In genomic region chr10:30583778-30584415, GRCh38 we compare ENCODE assay signal across 8 cellular contexts. TPM values are rescaled to one million over a fixed set of nuclear protein-coding genes. Genes with fewer than 3 reads are reported as not detected.
A peak's percentile ranks its signal among the peaks of the same experiment; 100 is the strongest.
DNase-seq lines count a peak whose midpoint lies in the region; ATAC-seq and TF ChIP-seq lines count a peak whose summit lies in the region.

No MANE protein-coding gene starts in this region.

- H3K27ac ChIP-seq in CD8-positive, alpha-beta T cell (ENCODE audit: low read depth, low read length): no peak overlapping the region
- H3K27ac ChIP-seq in left ventricle myocardium inferior (replicated peaks): peak overlapping the region; percentile 88

- ATAC-seq in CD8-positive, alpha-beta T cell: no peak
- peak; percentile 60 for ATAC-seq in GM19372 (IDR thresholded peaks at IDR 0.05; ENCODE audit: low read depth, unreplicated experiment)
- ATAC-seq in sciatic nerve: peak; percentile 94

- peak overlapping the region; percentile 40 for H3K4me3 Mint-ChIP-seq in CD8-positive, alpha-beta T cell
- H3K4me3 Mint-ChIP-seq in IgD-negative memory B cell: peak overlapping the region; percentile 70 to 92 (median 78)
- H3K4me3 Mint-ChIP-seq in activated T-helper 2 cell treated with anti-CD3 and anti-CD28 coated beads, Interferon-gamma antibody, Interleukin-2, Interleukin-4, amounts not matched to agents 10 μg/mL and 5 μg/mL and 100 μg/mL, durations not matched to agents 14 hours and 24 hours and 36 hours (ENCODE audit: low read depth): peak overlapping the region; percentile 15

- H3K36me3 ChIP-seq in CD8-positive, alpha-beta T cell (ENCODE audit: insufficient read depth, low read length): no peaks in the 10 kb centered on the region
- no peaks in the 10 kb centered on the region for H3K36me3 ChIP-seq in left ventricle myocardium inferior

- no peaks in the 10 kb centered on the region for H3K9me3 Mint-ChIP-seq in CD8-positive, alpha-beta T cell
- no peaks in the 10 kb centered on the region for H3K9me3 Mint-ChIP-seq in IgD-negative memory B cell
- no peaks in the 10 kb centered on the region for H3K9me3 Mint-ChIP-seq in activated T-helper 2 cell treated with anti-CD3 and anti-CD28 coated beads, Interferon-gamma antibody, Interleukin-2, Interleukin-4, amounts not matched to agents 10 μg/mL and 5 μg/mL and 100 μg/mL, durations not matched to agents 14 hours and 24 hours and 36 hours

- CTCF ChIA-PET in CD8-positive, alpha-beta T cell (lab: Charles Lee): interaction anchor here (1.4 to 13.8 kb wide), 3 partner anchors 8 to 192 kb away, joined by 4 to 220 read pairs (median 62); no protein-coding TSS in a partner anchor

- no peaks in the 10 kb centered on the region for H3K4me1 ChIP-seq in CD8-positive, alpha-beta T cell (ENCODE audit: insufficient read depth, low read length)
- peaks cover 33% of the 10 kb centered on the region for H3K4me1 ChIP-seq in left ventricle myocardium inferior

- H3K27me3 ChIP-seq in CD8-positive, alpha-beta T cell (ENCODE audit: insufficient read depth, low read length): no peaks in the 10 kb centered on the region
- no peaks in the 10 kb centered on the region for H3K27me3 ChIP-seq in left ventricle myocardium inferior (ENCODE audit: low read depth)

- intact Hi-C loops in CD8-positive, alpha-beta T cell (cut with DNase I, micrococcal nuclease): no loop called here
- intact Hi-C loops in activated T-helper 2 cell treated with anti-CD3 and anti-CD28 coated beads, Interferon-gamma antibody, Interleukin-2, Interleukin-4, amounts not matched to agents 10 μg/mL and 5 μg/mL and 100 μg/mL, durations not matched to agents 14 hours and 24 hours and 36 hours (cut with micrococcal nuclease): loop anchor here (5.0 kb wide), 1 partner anchor 52 kb away; no protein-coding TSS in a partner anchor
- intact Hi-C loops in left ventricle myocardium inferior (cut with micrococcal nuclease) (no loop called here), sciatic nerve (cut with DNase I) (no loop called here)

- TF ChIP-seq CTCF in CD8-positive, alpha-beta T cell (IDR thresholded peaks at IDR 0.05): no peak
- no peak for TF ChIP-seq CTCF in left ventricle myocardium inferior (IDR thresholded peaks at IDR 0.05; ENCODE audit: borderline replicate concordance)

- no peaks in the 10 kb centered on the region for H3K9me3 ChIP-seq in CD8-positive, alpha-beta T cell (ENCODE audit: low read length)
- no peaks in the 10 kb centered on the region for H3K9me3 ChIP-seq in left ventricle myocardium inferior (replicated peaks)

- no peak for DNase-seq in CD8-positive, alpha-beta T cell
- DNase-seq in activated T-helper 2 cell treated with anti-CD3 and anti-CD28 coated beads, Interferon-gamma antibody, Interleukin-2, Interleukin-4, amounts not matched to agents 10 μg/mL and 5 μg/mL and 100 μg/mL, durations not matched to agents 14 hours and 24 hours and 36 hours (ENCODE audit: low spot score): no peak
- DNase-seq in left ventricle myocardium inferior: peak; percentile 57
- DNase-seq in sciatic nerve (ENCODE audit: low spot score): peak; percentile 72
- no peak for DNase-seq in effector CD8-positive, alpha-beta T cell (lab: John Stamatoyannopoulos, UW)
- DNase-seq in NCI-H128 (lab: John Stamatoyannopoulos, UW; ENCODE audit: unreplicated experiment): no peak

- H3K4me1 Mint-ChIP-seq in CD8-positive, alpha-beta T cell (ENCODE audit: low read depth): peaks cover 6% of the 10 kb centered on the region
- peaks cover 13 to 14% (median 14%) of the 10 kb centered on the region in 3 donors for H3K4me1 Mint-ChIP-seq in IgD-negative memory B cell
- H3K4me1 Mint-ChIP-seq in activated T-helper 2 cell treated with anti-CD3 and anti-CD28 coated beads, Interferon-gamma antibody, Interleukin-2, Interleukin-4, amounts not matched to agents 10 μg/mL and 5 μg/mL and 100 μg/mL, durations not matched to agents 14 hours and 24 hours and 36 hours (ENCODE audit: low read depth): peaks cover 8% of the 10 kb centered on the region

- peaks cover 2% of the 10 kb centered on the region for H3K27me3 Mint-ChIP-seq in CD8-positive, alpha-beta T cell (ENCODE audit: low read depth)
- no peaks in the 10 kb centered on the region for H3K27me3 Mint-ChIP-seq in IgD-negative memory B cell
- peaks cover 22% of the 10 kb centered on the region for H3K27me3 Mint-ChIP-seq in activated T-helper 2 cell treated with anti-CD3 and anti-CD28 coated beads, Interferon-gamma antibody, Interleukin-2, Interleukin-4, amounts not matched to agents 10 μg/mL and 5 μg/mL and 100 μg/mL, durations not matched to agents 14 hours and 24 hours and 36 hours (ENCODE audit: low read depth)

- no peak overlapping the region for H3K4me3 ChIP-seq in CD8-positive, alpha-beta T cell (ENCODE audit: low read depth, low read length)
- peak overlapping the region; percentile 54 for H3K4me3 ChIP-seq in left ventricle myocardium inferior

- H3K27ac Mint-ChIP-seq in CD8-positive, alpha-beta T cell: no peak overlapping the region
- peak overlapping the region in 1 of 3 donors; percentile 23 for H3K27ac Mint-ChIP-seq in IgD-negative memory B cell
- peak overlapping the region; percentile 29 for H3K27ac Mint-ChIP-seq in activated T-helper 2 cell treated with anti-CD3 and anti-CD28 coated beads, Interferon-gamma antibody, Interleukin-2, Interleukin-4, amounts not matched to agents 10 μg/mL and 5 μg/mL and 100 μg/mL, durations not matched to agents 14 hours and 24 hours and 36 hours

- POLR2A ChIA-PET in CD8-positive, alpha-beta T cell (lab: Charles Lee): no interaction called here

- no peaks in the 10 kb centered on the region for H3K36me3 Mint-ChIP-seq in CD8-positive, alpha-beta T cell
- no peaks in the 10 kb centered on the region for H3K36me3 Mint-ChIP-seq in IgD-negative memory B cell
- H3K36me3 Mint-ChIP-seq in activated T-helper 2 cell treated with anti-CD3 and anti-CD28 coated beads, Interferon-gamma antibody, Interleukin-2, Interleukin-4, amounts not matched to agents 10 μg/mL and 5 μg/mL and 100 μg/mL, durations not matched to agents 14 hours and 24 hours and 36 hours (ENCODE audit: low read depth): no peaks in the 10 kb centered on the region

RNA-seq across cellular contexts. Expression of gene LYZL2, which starts 45.7 kb away (rescaled TPM):
- not detected for total RNA-seq in CD8-positive, alpha-beta T cell
- polyA plus RNA-seq in IgD-negative memory B cell: not detected
- total RNA-seq in activated T-helper 2 cell treated with anti-CD3 and anti-CD28 coated beads, Interferon-gamma antibody, Interleukin-2, Interleukin-4, amounts not matched to agents 10 μg/mL and 5 μg/mL and 100 μg/mL, durations not matched to agents 14 hours and 24 hours and 36 hours: not detected in 2 replicates
- total RNA-seq in left ventricle myocardium inferior (not detected), sciatic nerve (not detected)

Comparison
In these comparisons a context has a peak if more than half of its experiments do, and no peak if none do; other contexts are left out.
1. DNase-seq: peak in left ventricle myocardium inferior (single experiment) and sciatic nerve (single experiment); none in CD8-positive, alpha-beta T cell (0 of 7), activated T-helper 2 cell treated with anti-CD3 and anti-CD28 coated beads, Interferon-gamma antibody, Interleukin-2, Interleukin-4, amounts not matched to agents 10 μg/mL and 5 μg/mL and 100 μg/mL, durations not matched to agents 14 hours and 24 hours and 36 hours (single experiment), effector CD8-positive, alpha-beta T cell (single experiment) and NCI-H128 (single experiment).
2. H3K4me3 Mint-ChIP-seq: peak in every context shown above with its lines; median percentile 78 in IgD-negative memory B cell; 40 in CD8-positive, alpha-beta T cell; 15 in activated T-helper 2 cell treated with anti-CD3 and anti-CD28 coated beads, Interferon-gamma antibody, Interleukin-2, Interleukin-4, amounts not matched to agents 10 μg/mL and 5 μg/mL and 100 μg/mL, durations not matched to agents 14 hours and 24 hours and 36 hours.